ENCODE assay signal across 8 cellular contexts in the genomic region with DNA sequence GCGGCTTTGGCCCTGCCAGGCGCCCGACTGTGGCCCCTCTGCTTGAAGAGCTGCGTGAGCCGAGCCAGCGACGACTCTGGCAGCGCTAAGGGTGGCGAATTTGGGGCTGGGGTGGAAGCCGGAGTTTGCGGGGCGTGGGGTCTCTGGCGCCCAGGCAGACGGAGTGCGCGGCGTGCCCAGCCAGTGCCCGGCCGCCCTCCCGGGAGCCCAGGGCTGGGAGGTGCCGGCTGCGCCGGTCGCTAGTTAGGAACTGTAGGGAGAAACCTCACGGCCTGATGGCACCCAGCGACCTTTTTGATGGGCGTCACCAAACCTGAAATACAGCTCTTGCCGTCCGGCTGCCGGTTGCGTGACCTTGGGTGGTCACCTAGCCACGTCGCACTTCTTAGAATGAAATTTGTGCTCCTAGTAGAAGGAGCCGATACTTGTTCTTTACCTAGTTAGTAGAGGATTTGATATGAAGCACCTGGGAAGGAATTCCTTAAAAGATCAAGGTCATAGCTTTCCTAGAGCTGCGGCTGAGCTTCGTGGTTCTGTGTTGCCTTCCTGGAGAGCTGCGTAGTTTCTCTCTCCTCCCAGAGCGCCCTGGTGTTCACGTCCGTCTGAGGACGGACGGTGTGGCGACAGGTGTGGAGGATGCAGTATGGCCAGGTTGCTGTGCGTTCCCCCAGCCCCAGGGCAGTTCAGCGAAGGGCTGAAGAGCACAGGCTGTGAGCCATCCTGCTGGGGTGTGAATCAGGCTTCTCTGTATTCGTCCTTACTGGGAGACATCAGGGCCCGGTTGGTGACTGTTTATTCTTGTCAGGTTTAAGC. TPM values are rescaled to one million over a fixed set of nuclear protein-coding genes. Genes with fewer than 3 reads are reported as not detected.
DNase-seq lines count a peak whose midpoint lies in the region; ATAC-seq and TF ChIP-seq lines count a peak whose summit lies in the region.

No MANE protein-coding gene starts in this region.

- intact Hi-C loops in natural killer cell (cut with micrococcal nuclease), result no loop called here

- H3K27me3 ChIP-seq in BLaER1 (no peaks in the 10 kb centered on the region), endocrine pancreas (ENCODE audit: control insufficient read depth, insufficient read depth, low read length) (no peaks in the 10 kb centered on the region)

- peaks cover 55% of the 10 kb centered on the region for H4K20me1 ChIP-seq in BLaER1

- H3K27ac ChIP-seq in BLaER1, result peak overlapping the region; percentile 95

- H3K4me2 ChIP-seq in BLaER1, result peak overlapping the region; percentile 99

- H3K4me1 ChIP-seq in BLaER1 (peaks cover 56% of the 10 kb centered on the region), endocrine pancreas (ENCODE audit: control insufficient read depth, insufficient read depth, low read length) (no peaks in the 10 kb centered on the region)

- H3K27me3 Mint-ChIP-seq in natural killer cell (ENCODE audit: low read depth in 2 of 2), result no peaks in the 10 kb centered on the region

- H3K4me1 Mint-ChIP-seq in natural killer cell, result peaks cover 24 to 45% of the 10 kb centered on the region in 2 donors

- no peak for TF ChIP-seq CTCF in natural killer cell (IDR thresholded peaks at IDR 0.05)

- peaks cover 28% of the 10 kb centered on the region for H3K36me3 ChIP-seq in BLaER1
- no peaks in the 10 kb centered on the region for H3K36me3 ChIP-seq in endocrine pancreas (ENCODE audit: control insufficient read depth, insufficient read depth, low read length)

- H3K4me3 Mint-ChIP-seq in natural killer cell, result peak overlapping the region; percentile 95

- H3K9me3 ChIP-seq in BLaER1 (peaks cover 27% of the 10 kb centered on the region), endocrine pancreas (ENCODE audit: control insufficient read depth, low read length) (no peaks in the 10 kb centered on the region)

- H3K9me3 Mint-ChIP-seq in natural killer cell, result no peaks in the 10 kb centered on the region

- ATAC-seq in GM19467 (IDR thresholded peaks at IDR 0.05; ENCODE audit: unreplicated experiment) (peak; percentile 3), natural killer cell (no peak)

- peak overlapping the region; percentile 87 to 90 for H3K27ac Mint-ChIP-seq in natural killer cell

- H3K4me3 ChIP-seq in BLaER1 (peak overlapping the region; percentile 97), endocrine pancreas (ENCODE audit: control insufficient read depth, insufficient read depth, low read length) (peak overlapping the region; percentile 84)

- no peaks in the 10 kb centered on the region for H3K36me3 Mint-ChIP-seq in natural killer cell

- peak overlapping the region; percentile 96 for H3K9ac ChIP-seq in BLaER1
- H3K9ac ChIP-seq in endocrine pancreas (ENCODE audit: control insufficient read depth, insufficient read depth, low read length), result peak overlapping the region; percentile 88

- DNase-seq in OCI-M1 (lab: John Stamatoyannopoulos, UW) (peak; percentile 27), natural killer cell (no peak), DMS114 treated with DMSO at 0.1 percent for 48 hours (lab: John Stamatoyannopoulos, UW; ENCODE audit: unreplicated experiment) (no peak), cerebellar cortex (ENCODE audit: low spot score) (no peak), occipital lobe (lab: John Stamatoyannopoulos, UW) (no peak)

RNA-seq across cellular contexts. Expression of gene MAEA, which starts 0.7 kb away (rescaled TPM):
- total RNA-seq in natural killer cell, result 10 to 100 TPM; 63.5 to 89.2 (median 64.0) TPM
- 27.9 TPM for total RNA-seq in occipital lobe

RNA-seq across cellular contexts. Expression of gene CTBP1, which starts 41.4 kb away (rescaled TPM):
- 100 to 1,000 TPM; 384 to 388 (median 388) TPM for total RNA-seq in natural killer cell
- total RNA-seq in occipital lobe, result 237 TPM

RNA-seq across cellular contexts. Expression of gene UVSSA, which starts 56.6 kb away (rescaled TPM):
- total RNA-seq in natural killer cell (10 to 100 TPM; 48.0 to 59.4 (median 56.4) TPM), occipital lobe (9.5 TPM)
